In the genomic region with DNA sequence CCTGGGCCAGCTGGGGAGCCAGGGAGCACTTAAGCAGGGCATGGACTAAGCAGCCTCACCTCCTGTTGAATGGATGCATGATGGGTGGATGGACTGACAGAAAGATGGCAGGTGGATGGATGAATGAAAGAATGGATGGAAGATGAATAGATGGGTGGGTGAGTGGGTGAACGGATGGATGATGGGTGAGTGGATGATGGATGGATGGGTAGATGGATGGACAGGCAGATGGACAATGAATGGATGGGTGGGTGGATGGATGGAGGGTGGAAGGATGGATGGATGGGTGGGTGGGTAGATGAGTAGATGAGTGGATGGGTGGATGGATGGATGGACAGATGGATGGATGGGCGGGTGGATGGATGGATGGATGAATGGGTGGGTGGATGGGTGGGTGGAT, we compare ENCODE assay signal across 21 cellular contexts. TPM values are rescaled to one million over a fixed set of nuclear protein-coding genes. Genes with fewer than 3 reads are reported as not detected.
DNase-seq lines count a peak whose midpoint lies in the region; ATAC-seq, FAIRE-seq and TF ChIP-seq lines count a peak whose summit lies in the region.
"Had no signal": no experiment of that assay in that cellular context is flagged by ENCODE, and none has a peak within 500 bp of the region (broad histone marks: within the 10 kb centered on the region; RNA-seq: fewer than 3 reads in every experiment).

No MANE protein-coding gene starts in this region.

- no peak overlapping the region for H2BK12ac ChIP-seq in trophoblast cell (ENCODE audit: low read length)

- H3K9ac ChIP-seq in HepG2 (ENCODE audit: insufficient read depth, low read depth, low read length) = no peak overlapping the region
- no peak overlapping the region for H3K9ac ChIP-seq in trophoblast cell (ENCODE audit: low read length)

- H2AFZ ChIP-seq in HepG2 (ENCODE audit: low read length) (no peak overlapping the region), trophoblast cell (ENCODE audit: insufficient read depth, low read length, poor library complexity) (no peak overlapping the region)
- H2AFZ ChIP-seq: GM23338 had no signal

- H3K36me3 ChIP-seq in HepG2 (replicated peaks in 1 of 2; ENCODE audit: control insufficient read depth in 1 of 2, insufficient read depth in 2 of 2, low read length in 2 of 2) (no peaks in the 10 kb centered on the region), right lobe of liver (peaks cover 0 to 2% (median 0%) of the 10 kb centered on the region in 4 donors), trophoblast cell (ENCODE audit: control insufficient read depth in 1 of 2, insufficient read depth in 2 of 2, low read length in 2 of 2) (peaks cover 3 to 4% of the 10 kb centered on the region in 2 experiments), adrenal gland (replicated peaks in 1 of 2) (no peaks in the 10 kb centered on the region)

- intact Hi-C loops in HepG2 (cut with micrococcal nuclease; ENCODE audit: unreplicated experiment) (no loop called here), right lobe of liver (cut with DNase I) (no loop called here), adrenal gland (cut with DNase I) (no loop called here)

- CTCF ChIA-PET in HepG2 (lab: Yijun Ruan, JAX; ENCODE audit: low intra/inter-chr PET ratio, low total read pairs) = no interaction called here

- H3K4me1 Mint-ChIP-seq in endothelial cell (ENCODE audit: unreplicated experiment) = peaks cover 5% of the 10 kb centered on the region

- POLR2A ChIA-PET in HepG2 (lab: Yijun Ruan, JAX) = no interaction called here

- H3K4me3 ChIP-seq in HepG2 (replicated peaks in 1 of 3; ENCODE audit: insufficient read depth in 1 of 3, low read depth in 2 of 3, low read length in 3 of 3) (no peak overlapping the region), right lobe of liver (no peak overlapping the region), trophoblast cell (ENCODE audit: low read depth, low read length) (peak overlapping the region; percentile 32), adrenal gland (no peak overlapping the region)
- H3K4me3 ChIP-seq: A549, GM23338 had no signal

- no peak overlapping the region for H3K14ac ChIP-seq in trophoblast cell (ENCODE audit: low read length)

- H3K4me2 ChIP-seq in HepG2 (ENCODE audit: low read depth, low read length) = no peak overlapping the region
- no peak overlapping the region for H3K4me2 ChIP-seq in trophoblast cell (ENCODE audit: low read length)
- H3K4me2 ChIP-seq: A549, GM23338 had no signal

- ATAC-seq in HepG2 (no peak), right lobe of liver (no peak), HG03432 (IDR thresholded peaks at IDR 0.05; ENCODE audit: unreplicated experiment) (no peak)
- ATAC-seq: A549, GM23338, HCT116 had no signal

- H3K36me3 Mint-ChIP-seq in endothelial cell (ENCODE audit: low read depth, unreplicated experiment) = peaks cover 13% of the 10 kb centered on the region

- no peak for TF ChIP-seq RAD21 in HepG2 (CRISPR knock-in tag; IDR thresholded peaks at IDR 0.05)

- 85% methylated on average over 2 of the region's 2 CpGs for WGBS in HepG2 (ENCODE audit: low lambda C conversion rate)
- 92% methylated on average over 2 of the region's 2 CpGs for WGBS in right lobe of liver (ENCODE audit: insufficient coverage, low coverage, low lambda C conversion rate, missing lambda C conversion rate)
- WGBS in trophoblast cell (ENCODE audit: extremely low coverage, insufficient coverage, insufficient read length) = 100% methylated on average over 1 of the region's 2 CpGs
- WGBS in adrenal gland, 4 donors = 84 to 95% (median 92%) methylated on average over 2 of the region's 2 CpGs

- no peak overlapping the region for H4K8ac ChIP-seq in trophoblast cell (ENCODE audit: low read depth, low read length)

- no peak for FAIRE-seq in HepG2 (lab: Jason Lieb, UNC)
- FAIRE-seq: A549, D721Med, G401.6, GM12891, GM19239 had no signal

- no peak for DNase-seq in HepG2 (ENCODE audit: low spot score)
- no peak for DNase-seq in right lobe of liver
- DNase-seq in endothelial cell (ENCODE audit: low spot score) = no peak
- DNase-seq in trophoblast cell = no peak
- no peak for DNase-seq in NCI-H446 treated with DMSO at 0.1 percent for 48 hours (lab: John Stamatoyannopoulos, UW)
- DNase-seq in adrenal gland = no peak
- DNase-seq: AML-193; Caco-2; CD4-positive, alpha-beta T cell had no signal

- no peak overlapping the region for H3K27ac Mint-ChIP-seq in endothelial cell (ENCODE audit: unreplicated experiment)
- H3K27ac Mint-ChIP-seq: CD4-positive, alpha-beta T cell; GM23338 had no signal

- no peak for TF ChIP-seq CTCF in HepG2 (CRISPR knock-in tag; IDR thresholded peaks at IDR 0.05)
- TF ChIP-seq CTCF in right lobe of liver (IDR thresholded peaks at IDR 0.05) = no peak
- TF ChIP-seq CTCF in endothelial cell (IDR thresholded peaks at IDR 0.05; ENCODE audit: unreplicated experiment) = no peak
- no peak for TF ChIP-seq CTCF in adrenal gland (IDR thresholded peaks at IDR 0.05)

- H3K4me1 ChIP-seq in HepG2 (ENCODE audit: insufficient read depth, low read length) (no peaks in the 10 kb centered on the region), right lobe of liver (no peaks in the 10 kb centered on the region), trophoblast cell (ENCODE audit: control insufficient read depth in 1 of 2, insufficient read depth in 2 of 2, low read length in 2 of 2) (peaks cover 0 to 2% of the 10 kb centered on the region in 2 experiments), adrenal gland (replicated peaks in 1 of 2) (no peaks in the 10 kb centered on the region)
- H3K4me1 ChIP-seq: A549, Caco-2 had no signal

- H4K91ac ChIP-seq in trophoblast cell (ENCODE audit: low read depth, low read length) = no peak overlapping the region

- no peak for TF ChIP-seq EP300 in HepG2 (IDR thresholded peaks at IDR 0.05; ENCODE audit: low read depth in 2 of 2, low read length in 2 of 2)
- TF ChIP-seq EP300 in HepG2 (CRISPR knock-in tag; IDR thresholded peaks at IDR 0.05; ENCODE audit: borderline replicate concordance) = no peak

- no peaks in the 10 kb centered on the region for H3K79me1 ChIP-seq in trophoblast cell (ENCODE audit: low read length)

- BruUV-seq in HepG2 (replicated peaks; lab: Mats Ljungman, UMichigan) = no TSS peak

- peak overlapping the region; percentile 29 for H3K4me3 Mint-ChIP-seq in endothelial cell (ENCODE audit: unreplicated experiment)
- H3K4me3 Mint-ChIP-seq: CD4-positive, alpha-beta T cell; GM23338 had no signal

- no peak overlapping the region for H2BK5ac ChIP-seq in trophoblast cell (ENCODE audit: low read depth, low read length, poor library complexity)

- H3K18ac ChIP-seq in trophoblast cell (ENCODE audit: low read length) = no peak overlapping the region

- peaks cover 2% of the 10 kb centered on the region; the same call in 1 of the 2 replicates for H4K20me1 ChIP-seq in HepG2 (ENCODE audit: insufficient read depth, low read length)

- no peaks in the 10 kb centered on the region for H3K79me2 ChIP-seq in HepG2 (ENCODE audit: insufficient read depth, low read length)
- H3K79me2 ChIP-seq in trophoblast cell (ENCODE audit: control insufficient read depth, insufficient read depth, low read length, poor library complexity) = no peaks in the 10 kb centered on the region

- in situ Hi-C loops in HepG2 (cut with HindIII; ENCODE audit: extremely low pct_ligation_motif_present, low pct_unique_long_range_greater_than_20kb) = no loop called here

- peaks cover 9% of the 10 kb centered on the region for H3K27me3 Mint-ChIP-seq in endothelial cell (ENCODE audit: unreplicated experiment)

- TF ChIP-seq POLR2A in HepG2 (IDR thresholded peaks at IDR 0.05; ENCODE audit: insufficient read depth in 1 of 2, low read depth in 2 of 2, low read length in 2 of 2) (no peak), right lobe of liver (IDR thresholded peaks at IDR 0.05) (no peak), adrenal gland (IDR thresholded peaks at IDR 0.05) (no peak)

- H4K12ac ChIP-seq in trophoblast cell (ENCODE audit: low read depth, low read length) = no peak overlapping the region

- H3K27ac ChIP-seq in HepG2 (ENCODE audit: extremely low read length, insufficient read depth, low read length) (no peak overlapping the region), right lobe of liver (no peak overlapping the region), trophoblast cell (ENCODE audit: low read depth, low read length) (no peak overlapping the region), adrenal gland (no peak overlapping the region)
- H3K27ac ChIP-seq: 22Rv1, A549, C4-2B had no signal

- H3K27me3 ChIP-seq in HepG2 (ENCODE audit: control insufficient read depth in 1 of 2, insufficient read depth in 2 of 2, low read length in 2 of 2) = no peaks in the 10 kb centered on the region
- H3K27me3 ChIP-seq in right lobe of liver = no peaks in the 10 kb centered on the region
- no peaks in the 10 kb centered on the region for H3K27me3 ChIP-seq in trophoblast cell (ENCODE audit: insufficient read depth, low read length)
- no peaks in the 10 kb centered on the region for H3K27me3 ChIP-seq in adrenal gland

- no peak overlapping the region for H3K23ac ChIP-seq in trophoblast cell (ENCODE audit: low read length)

- H3K9me3 Mint-ChIP-seq in endothelial cell (ENCODE audit: unreplicated experiment) = peaks cover 9% of the 10 kb centered on the region
- H3K9me3 Mint-ChIP-seq: CD4-positive, alpha-beta T cell had no signal

- H3K4ac ChIP-seq in trophoblast cell (ENCODE audit: low read depth, low read length) = no peak overlapping the region

- H3K9me3 ChIP-seq in HepG2 (ENCODE audit: low read length) (no peaks in the 10 kb centered on the region), right lobe of liver (no peaks in the 10 kb centered on the region), trophoblast cell (ENCODE audit: insufficient read depth, low read depth, low read length) (peaks cover 14% of the 10 kb centered on the region), adrenal gland (replicated peaks in 1 of 3) (no peaks in the 10 kb centered on the region)
- H3K9me3 ChIP-seq: A549, Caco-2 had no signal

- H2BK120ac ChIP-seq in trophoblast cell (ENCODE audit: insufficient read depth, low read length, poor library complexity) = no peak overlapping the region

- no peak overlapping the region for H2AK5ac ChIP-seq in trophoblast cell (ENCODE audit: low read length)

RNA-seq across cellular contexts. Expression of gene SHC2, which starts 18.7 kb away (rescaled TPM):
- total RNA-seq in HepG2 (2016; rRNA removed; fragmentation: Illumina TruSeq; extraction: Trizol) (4.8 and 9.0 TPM in 2 replicates), right lobe of liver (10 to 100 TPM; 48.4 to 69.9 (median 59.1) TPM), endothelial cell (ENCODE audit: unreplicated experiment) (46.9 TPM), adrenal gland (10 to 100 TPM; 11.2 to 81.4 (median 45.5) TPM)
- total RNA-seq in HepG2 (2016; cell fraction: cytosol; rRNA removed; fragmentation: Illumina TruSeq; extraction: Trizol; ENCODE audit: low read depth) = 11.0 and 12.0 TPM in 2 replicates
- 3.9 and 8.8 TPM in 2 replicates for total RNA-seq in HepG2 (2016; cell fraction: insoluble cytoplasmic fraction; rRNA removed; fragmentation: Illumina TruSeq; extraction: Trizol)
- total RNA-seq in HepG2 (2016; cell fraction: membrane; rRNA removed; fragmentation: Illumina TruSeq; extraction: Trizol) = 12.6 and 14.2 TPM in 2 replicates
- total RNA-seq in HepG2 (2016; cell fraction: nucleus; rRNA removed; fragmentation: Illumina TruSeq; extraction: Trizol) = 7.1 and 9.7 TPM in 2 replicates
- polyA plus RNA-seq in HepG2 (2011; rRNA removed) (18.3 and 35.8 TPM in 2 replicates), adrenal gland (100 to 1,000 TPM in 1 of 3 donors, 10 to 100 TPM in 1, 1 to 10 TPM in 1; 1.2 to 196 (median 45.9) TPM)
- 12.4 and 18.0 TPM in 2 replicates for polyA plus RNA-seq in HepG2 (2011; cell fraction: cytosol; rRNA removed)
- polyA plus RNA-seq in HepG2 (2011; cell fraction: nucleus; rRNA removed) = 247 and 276 TPM in 2 replicates
- polyA plus RNA-seq in HepG2 (2012) = 21.5 and 36.3 TPM in 2 replicates
- 11.4 and 12.5 TPM in 2 replicates for polyA plus RNA-seq in HepG2 (2016; cell fraction: cytosol; fragmentation: Illumina TruSeq; extraction: Trizol; ENCODE audit: low read depth)
- 4.7 and 5.3 TPM in 2 replicates for polyA plus RNA-seq in HepG2 (2016; cell fraction: insoluble cytoplasmic fraction; fragmentation: Illumina TruSeq; extraction: Trizol; ENCODE audit: low read depth)
- polyA plus RNA-seq in HepG2 (2016; cell fraction: membrane; fragmentation: Illumina TruSeq; extraction: Trizol; ENCODE audit: low read depth) = 13.0 and 14.2 TPM in 2 replicates
- polyA plus RNA-seq in HepG2 (2016; cell fraction: nucleus; fragmentation: Illumina TruSeq; extraction: Trizol; ENCODE audit: insufficient read depth, low read depth) = 30.5 and 30.9 TPM in 2 replicates
- 39.0 TPM in 1 of 2 replicates, not detected in the other for polyA minus RNA-seq in HepG2 (2011; rRNA and poly(A)+ RNA removed; ENCODE audit: low replicate concordance)
- polyA minus RNA-seq in HepG2 (2011; cell fraction: cytosol; rRNA and poly(A)+ RNA removed) = 11.5 and 24.1 TPM in 2 replicates
- polyA minus RNA-seq in HepG2 (2011; cell fraction: nucleus; rRNA and poly(A)+ RNA removed) = 14.5 and 16.0 TPM in 2 replicates
- 18.7 and 19.2 TPM in 2 replicates for polyA plus RNA-seq in trophoblast cell (2013)
- total RNA-seq: HT-29 had no signal

RNA-seq across cellular contexts. Expression of gene C2CD4C, which starts 33.1 kb away (rescaled TPM):
- total RNA-seq in HepG2 (2016; rRNA removed; fragmentation: Illumina TruSeq; extraction: Trizol) (not detected in 2 replicates), right lobe of liver (1 to 10 TPM in 1 of 6 experiments, under 1 TPM in 5; 0.12 to 2.0 (median 0.44) TPM), endothelial cell (ENCODE audit: unreplicated experiment) (1.2 TPM), adrenal gland (1 to 10 TPM in 5 of 8 donors, under 1 TPM in 3; 0.17 to 1.5 (median 1.1) TPM)
- not detected in 2 replicates for total RNA-seq in HepG2 (2016; cell fraction: cytosol; rRNA removed; fragmentation: Illumina TruSeq; extraction: Trizol; ENCODE audit: low read depth)
- not detected in 2 replicates for total RNA-seq in HepG2 (2016; cell fraction: insoluble cytoplasmic fraction; rRNA removed; fragmentation: Illumina TruSeq; extraction: Trizol)
- not detected in 2 replicates for total RNA-seq in HepG2 (2016; cell fraction: membrane; rRNA removed; fragmentation: Illumina TruSeq; extraction: Trizol)
- total RNA-seq in HepG2 (2016; cell fraction: nucleus; rRNA removed; fragmentation: Illumina TruSeq; extraction: Trizol) = not detected in 2 replicates
- polyA plus RNA-seq in HepG2 (2011; rRNA removed) (not detected in 2 replicates), adrenal gland (1 to 10 TPM in 2 of 3 donors, not detected in 1; 2.1 to 3.2 TPM)
- polyA plus RNA-seq in HepG2 (2011; cell fraction: cytosol; rRNA removed) = not detected in 2 replicates
- 0.16 and 0.36 TPM in 2 replicates for polyA plus RNA-seq in HepG2 (2011; cell fraction: nucleus; rRNA removed)
- polyA plus RNA-seq in HepG2 (2012) = 0.12 TPM in 1 of 2 replicates, not detected in the other
- polyA plus RNA-seq in HepG2 (2016; cell fraction: cytosol; fragmentation: Illumina TruSeq; extraction: Trizol; ENCODE audit: low read depth) = not detected in 2 replicates
- polyA plus RNA-seq in HepG2 (2016; cell fraction: insoluble cytoplasmic fraction; fragmentation: Illumina TruSeq; extraction: Trizol; ENCODE audit: low read depth) = not detected in 2 replicates
- polyA plus RNA-seq in HepG2 (2016; cell fraction: membrane; fragmentation: Illumina TruSeq; extraction: Trizol; ENCODE audit: low read depth) = not detected in 2 replicates
- not detected in 2 replicates for polyA plus RNA-seq in HepG2 (2016; cell fraction: nucleus; fragmentation: Illumina TruSeq; extraction: Trizol; ENCODE audit: insufficient read depth, low read depth)
- polyA minus RNA-seq in HepG2 (2011; rRNA and poly(A)+ RNA removed; ENCODE audit: low replicate concordance) = not detected in 2 replicates
- not detected in 2 replicates for polyA minus RNA-seq in HepG2 (2011; cell fraction: cytosol; rRNA and poly(A)+ RNA removed)
- not detected in 2 replicates for polyA minus RNA-seq in HepG2 (2011; cell fraction: nucleus; rRNA and poly(A)+ RNA removed)
- 1.4 and 1.7 TPM in 2 replicates for polyA plus RNA-seq in trophoblast cell (2013)
- total RNA-seq: CD4-positive, alpha-beta T cell had no signal

RNA-seq across cellular contexts. Expression of gene MADCAM1, which starts 54.2 kb away (rescaled TPM):
- 0.21 and 0.33 TPM in 2 replicates for total RNA-seq in HepG2 (2016; rRNA removed; fragmentation: Illumina TruSeq; extraction: Trizol)
- total RNA-seq in HepG2 (2016; cell fraction: cytosol; rRNA removed; fragmentation: Illumina TruSeq; extraction: Trizol; ENCODE audit: low read depth) = 0.30 and 0.44 TPM in 2 replicates
- 0.30 TPM in 1 of 2 replicates, not detected in the other for total RNA-seq in HepG2 (2016; cell fraction: insoluble cytoplasmic fraction; rRNA removed; fragmentation: Illumina TruSeq; extraction: Trizol)
- 0.37 and 0.45 TPM in 2 replicates for total RNA-seq in HepG2 (2016; cell fraction: membrane; rRNA removed; fragmentation: Illumina TruSeq; extraction: Trizol)
- total RNA-seq in HepG2 (2016; cell fraction: nucleus; rRNA removed; fragmentation: Illumina TruSeq; extraction: Trizol) = 0.22 TPM in 1 of 2 replicates, not detected in the other
- polyA plus RNA-seq in HepG2 (2011; rRNA removed) = 0.29 and 0.39 TPM in 2 replicates
- 0.42 and 0.60 TPM in 2 replicates for polyA plus RNA-seq in HepG2 (2011; cell fraction: cytosol; rRNA removed)
- 1.9 and 2.3 TPM in 2 replicates for polyA plus RNA-seq in HepG2 (2011; cell fraction: nucleus; rRNA removed)
- polyA plus RNA-seq in HepG2 (2012) = 1.7 and 2.3 TPM in 2 replicates
- 0.62 and 0.89 TPM in 2 replicates for polyA plus RNA-seq in HepG2 (2016; cell fraction: cytosol; fragmentation: Illumina TruSeq; extraction: Trizol; ENCODE audit: low read depth)
- polyA plus RNA-seq in HepG2 (2016; cell fraction: insoluble cytoplasmic fraction; fragmentation: Illumina TruSeq; extraction: Trizol; ENCODE audit: low read depth) = 0.33 and 0.51 TPM in 2 replicates
- 0.74 and 0.99 TPM in 2 replicates for polyA plus RNA-seq in HepG2 (2016; cell fraction: membrane; fragmentation: Illumina TruSeq; extraction: Trizol; ENCODE audit: low read depth)
- 0.89 and 1.4 TPM in 2 replicates for polyA plus RNA-seq in HepG2 (2016; cell fraction: nucleus; fragmentation: Illumina TruSeq; extraction: Trizol; ENCODE audit: insufficient read depth, low read depth)
- polyA minus RNA-seq in HepG2 (2011; rRNA and poly(A)+ RNA removed; ENCODE audit: low replicate concordance) = 1.1 TPM in 1 of 2 replicates, not detected in the other
- polyA minus RNA-seq in HepG2 (2011; cell fraction: cytosol; rRNA and poly(A)+ RNA removed) = 0.62 and 0.89 TPM in 2 replicates
- 0.26 and 0.75 TPM in 2 replicates for polyA minus RNA-seq in HepG2 (2011; cell fraction: nucleus; rRNA and poly(A)+ RNA removed)
- total RNA-seq in right lobe of liver = under 1 TPM; 0.11 to 0.69 (median 0.31) TPM
- 6.5 TPM for total RNA-seq in endothelial cell (ENCODE audit: unreplicated experiment)
- 0.45 and 0.54 TPM in 2 replicates for polyA plus RNA-seq in trophoblast cell (2013)
- 1 to 10 TPM in 1 of 8 donors, under 1 TPM in 6, not detected in 1; 0.14 to 1.1 (median 0.43) TPM for total RNA-seq in adrenal gland
- 1 to 10 TPM in 2 of 3 donors, not detected in 1; 2.2 to 4.8 TPM for polyA plus RNA-seq in adrenal gland
- total RNA-seq: H7 had no signal
